Comparison of ENCODE assay signal across 9 cellular contexts in the genomic region with DNA sequence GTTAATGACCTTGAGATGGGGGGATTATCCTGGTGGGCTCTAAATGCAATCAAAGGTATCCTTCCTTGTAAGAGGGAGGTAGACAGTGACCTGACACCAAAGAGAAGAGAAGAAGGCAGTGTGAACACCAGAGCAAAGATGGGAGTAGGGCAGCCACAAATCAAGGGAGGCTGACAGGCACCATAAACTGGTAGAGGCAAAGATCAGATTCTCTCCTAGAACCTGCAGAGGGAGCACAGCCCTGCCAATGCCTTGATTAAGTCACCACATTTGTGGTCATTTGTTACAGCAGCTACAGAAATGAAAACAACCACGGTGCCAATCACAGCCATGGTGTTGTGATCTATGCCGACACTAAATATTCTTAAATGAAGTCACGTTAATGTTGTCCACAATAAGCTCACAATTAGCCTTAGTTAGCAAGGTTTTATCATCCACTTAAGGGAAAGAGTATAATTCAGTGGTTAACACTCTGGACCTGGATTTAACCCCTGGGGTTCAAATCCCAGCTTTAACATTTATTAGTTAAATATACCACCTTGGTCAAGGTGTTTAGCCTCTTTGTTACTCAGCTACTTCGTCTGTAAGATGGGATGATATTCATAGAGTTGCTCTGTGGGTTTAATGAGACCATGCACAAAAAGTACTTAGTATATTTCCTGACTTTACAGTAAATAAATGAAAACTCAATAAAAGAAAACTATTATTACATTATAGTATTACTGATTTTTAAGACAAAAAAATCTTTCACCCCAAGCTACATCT.
DNase-seq lines count a peak whose midpoint lies in the region; ATAC-seq, FAIRE-seq and TF ChIP-seq lines count a peak whose summit lies in the region.
"Had no signal": no experiment of that assay in that cellular context is flagged by ENCODE, and none has a peak within 500 bp of the region (broad histone marks: within the 10 kb centered on the region; RNA-seq: fewer than 3 reads in every experiment).

No MANE protein-coding gene starts in this region.

- DNase-seq in stimulated activated CD8-positive, alpha-beta memory T cell treated with anti-CD3 and anti-CD28 coated beads, Interleukin-12 subunit alpha, Interleukin-12 subunit beta, amount 100 ng/mL, for 1 hour (ENCODE audit: low read depth), result peak; percentile 6
- no peak for DNase-seq in stimulated activated CD8-positive, alpha-beta memory T cell treated with anti-CD3 and anti-CD28 coated beads, Interleukin-4, amount 100 ng/mL, for 48 hours
- DNase-seq in HuH-7 (ENCODE audit: low spot score), result peak; percentile 28
- DNase-seq in astrocyte (ENCODE audit: low read depth), result peak; percentile 41
- peak; percentile 71 for DNase-seq in mesendoderm
- DNase-seq in NCI-H128 (lab: John Stamatoyannopoulos, UW; ENCODE audit: unreplicated experiment), result no peak
- DNase-seq in mucosa of gallbladder (ENCODE audit: low spot score), result no peak

- peaks cover 15% of the 10 kb centered on the region for H4K20me1 ChIP-seq in astrocyte (ENCODE audit: insufficient read depth, low read length)

- peak; percentile 37 for FAIRE-seq in astrocyte (lab: Jason Lieb, UNC)

- H3K9ac ChIP-seq in astrocyte (ENCODE audit: low read length), result no peak overlapping the region
- no peak overlapping the region for H3K9ac ChIP-seq in mesendoderm (ENCODE audit: low read length)

- no peak overlapping the region for H4K8ac ChIP-seq in mesendoderm (ENCODE audit: low read depth, low read length)

- no peak overlapping the region for H3K18ac ChIP-seq in mesendoderm (ENCODE audit: low read length)

- whole genome bisulfite sequencing in mesendoderm (ENCODE audit: extremely low coverage, insufficient coverage, low lambda C conversion rate), result no CpG with 5 or more reads among the region's 4 CpGs

- H3K27ac ChIP-seq in astrocyte (ENCODE audit: low read depth, low read length) (no peak overlapping the region), mesendoderm (ENCODE audit: low read depth, low read length) (no peak overlapping the region)
- H3K27ac ChIP-seq: epithelial cell of prostate had no signal

- no peak overlapping the region for H3K4ac ChIP-seq in mesendoderm (ENCODE audit: low read depth, low read length)

- peak overlapping the region; percentile 49 for H3K27ac Mint-ChIP-seq in astrocyte (ENCODE audit: unreplicated experiment)

- peaks cover 3% of the 10 kb centered on the region for H3K36me3 Mint-ChIP-seq in astrocyte (ENCODE audit: low read depth, unreplicated experiment)

- no peak overlapping the region for H4K5ac ChIP-seq in mesendoderm (ENCODE audit: low read length)

- no peak overlapping the region for H2AK5ac ChIP-seq in mesendoderm (ENCODE audit: low read length)

- H3K4me1 ChIP-seq in astrocyte (ENCODE audit: insufficient read depth, low read length) (peaks cover 10% of the 10 kb centered on the region), mesendoderm (ENCODE audit: control insufficient read depth, low read depth, low read length) (peaks cover 3% of the 10 kb centered on the region)

- no peaks in the 10 kb centered on the region for H3K9me3 Mint-ChIP-seq in astrocyte (ENCODE audit: unreplicated experiment)

- no peak overlapping the region for H3K4me3 ChIP-seq in astrocyte (ENCODE audit: insufficient read depth, low read depth, low read length)
- H3K4me3 ChIP-seq in mesendoderm (ENCODE audit: low read length), result no peak overlapping the region

- H3K79me1 ChIP-seq in mesendoderm (ENCODE audit: low read length), result peaks cover 2% of the 10 kb centered on the region

- H3K9me3 ChIP-seq in astrocyte (ENCODE audit: insufficient read depth, low read depth, low read length), result no peaks in the 10 kb centered on the region

- no peak overlapping the region for H2AFZ ChIP-seq in astrocyte (ENCODE audit: low read depth, low read length)

- peak; percentile 16 for TF ChIP-seq CTCF in astrocyte (IDR thresholded peaks at IDR 0.05; ENCODE audit: insufficient read depth, low read depth, low read length)

- H3K4me2 ChIP-seq in astrocyte (ENCODE audit: low read length), result no peak overlapping the region
- H3K4me2 ChIP-seq in mesendoderm (ENCODE audit: low read length), result no peak overlapping the region

- no peaks in the 10 kb centered on the region for H3K36me3 ChIP-seq in astrocyte (ENCODE audit: insufficient read depth, low read length)
- no peaks in the 10 kb centered on the region for H3K36me3 ChIP-seq in mesendoderm (ENCODE audit: control insufficient read depth, insufficient read depth, low read length)

- no peak overlapping the region for H2BK15ac ChIP-seq in mesendoderm (replicated peaks; ENCODE audit: low read depth)

- no peak overlapping the region for H3K4me3 Mint-ChIP-seq in astrocyte (ENCODE audit: unreplicated experiment)

- no peak overlapping the region for H3K56ac ChIP-seq in mesendoderm (ENCODE audit: low read length)

- H2BK5ac ChIP-seq in mesendoderm (ENCODE audit: low read length), result no peak overlapping the region

- H3K27me3 ChIP-seq in astrocyte (ENCODE audit: insufficient read depth, low read length) (no peaks in the 10 kb centered on the region), mesendoderm (ENCODE audit: insufficient read depth, low read length, poor library complexity) (no peaks in the 10 kb centered on the region)

- H3K27me3 Mint-ChIP-seq in astrocyte (ENCODE audit: low read depth, unreplicated experiment), result no peaks in the 10 kb centered on the region

- H3K4me1 Mint-ChIP-seq in astrocyte (ENCODE audit: low read depth, unreplicated experiment), result peaks cover 30% of the 10 kb centered on the region

- ATAC-seq in GM18519 (IDR thresholded peaks at IDR 0.05; ENCODE audit: low FRiP score, unreplicated experiment), result no peak

- no peak overlapping the region for H2BK120ac ChIP-seq in mesendoderm (ENCODE audit: low read depth, low read length)

- H3K79me2 ChIP-seq in astrocyte (ENCODE audit: insufficient read depth, low read length) (no peaks in the 10 kb centered on the region), mesendoderm (ENCODE audit: control insufficient read depth, insufficient read depth, low read length) (no peaks in the 10 kb centered on the region)

- H3K23ac ChIP-seq in mesendoderm (ENCODE audit: low read length), result no peak overlapping the region

Comparison
In these comparisons a context has a peak if more than half of its experiments do, and no peak if none do; other contexts are left out.
1. DNase-seq: peak in stimulated activated CD8-positive, alpha-beta memory T cell treated with anti-CD3 and anti-CD28 coated beads, Interleukin-12 subunit alpha, Interleukin-12 subunit beta, amount 100 ng/mL, for 1 hour (single experiment), HuH-7 (single experiment), astrocyte (single experiment) and mesendoderm (single experiment); none in stimulated activated CD8-positive, alpha-beta memory T cell treated with anti-CD3 and anti-CD28 coated beads, Interleukin-4, amount 100 ng/mL, for 48 hours (single experiment), NCI-H128 (single experiment) and mucosa of gallbladder (single experiment).